Comparison of ENCODE assay signal across 9 cellular contexts in genomic region chr1:225654277-225654597, GRCh38. TPM values are rescaled to one million over a fixed set of nuclear protein-coding genes. Genes with fewer than 3 reads are reported as not detected.
DNase-seq lines count a peak whose midpoint lies in the region; TF ChIP-seq lines count a peak whose summit lies in the region.
"Had no signal": no experiment of that assay in that cellular context is flagged by ENCODE, and none has a peak within 500 bp of the region (broad histone marks: within the 10 kb centered on the region; RNA-seq: fewer than 3 reads in every experiment).

No MANE protein-coding gene starts in this region.

- H3K36me3 ChIP-seq in BJ (ENCODE audit: control insufficient read depth, insufficient read depth, low read length) = no peaks in the 10 kb centered on the region

- TF ChIP-seq CTCF in BJ (IDR thresholded peaks at IDR 0.05; ENCODE audit: insufficient read depth, low read depth, low read length) (no peak), coronary artery (IDR thresholded peaks at IDR 0.05) (no peak), nephron (IDR thresholded peaks at IDR 0.05; ENCODE audit: unreplicated experiment in 3 of 3) (no peak)

- CTCF ChIA-PET in BJ (lab: Yijun Ruan, JAX) (interaction anchor here (1.2 to 1.6 kb wide), 3 partner anchors 11 to 120 kb away, joined by 3 to 4 read pairs (median 3); no protein-coding TSS in a partner anchor), HEK293T (lab: Yijun Ruan, JAX) (interaction anchor here (0.8 to 2.0 kb wide), 5 partner anchors 11 to 123 kb away, joined by 3 to 18 read pairs (median 8); partner anchors contain the start of gene SRP9)

- POLR2A ChIA-PET in BJ (lab: Charles Lee) (no interaction called here), HEK293T (lab: Yijun Ruan, JAX) (interaction anchor here (0.9 to 1.7 kb wide), 17 partner anchors 30 to 173 kb away, joined by 3 to 19 read pairs (median 5); partner anchors contain the start of gene SRP9)

- H3K27me3 Mint-ChIP-seq in nephron (ENCODE audit: low read depth) = no peaks in the 10 kb centered on the region

- peak overlapping the region; percentile 79 to 90 (median 89) for H3K27ac Mint-ChIP-seq in nephron

- H3K4me1 Mint-ChIP-seq in nephron = peaks cover 49% of the 10 kb centered on the region

- H3K9me3 Mint-ChIP-seq in nephron = no peaks in the 10 kb centered on the region

- H3K27me3 ChIP-seq in BJ (ENCODE audit: control insufficient read depth, insufficient read depth, low read length) = no peaks in the 10 kb centered on the region

- H3K36me3 Mint-ChIP-seq in nephron (ENCODE audit: low read depth) = no peaks in the 10 kb centered on the region

- H3K4me3 ChIP-seq in BJ (ENCODE audit: low read depth, low read length) = peak overlapping the region; percentile 79
- H3K4me3 ChIP-seq in coronary artery = peak overlapping the region; percentile 95

- H3K4me3 Mint-ChIP-seq in nephron = peak overlapping the region; percentile 86 to 90 (median 89)

- peak overlapping the region; percentile 95 to 100 for H3K27ac ChIP-seq in coronary artery

- DNase-seq in BJ (ENCODE audit: low read depth) (no peak), LHCN-M2 (ENCODE audit: low read depth) (peak; percentile 14), coronary artery (ENCODE audit: low spot score) (no peak), globus pallidus (ENCODE audit: low spot score) (no peak), NCI-H2107 (lab: John Stamatoyannopoulos, UW) (no peak), GM03348 (ENCODE audit: low spot score) (no peak), HEK293T (ENCODE audit: extremely low spot score) (no peak)
- DNase-seq: NCI-H1436 treated with DMSO at 0.1 percent for 48 hours had no signal

TF ChIP-seq in HEK293T, 16 proteins besides CTCF, POLR2A, EP300 and RAD21:
- TF ChIP-seq FOXA1 (IDR thresholded peaks at IDR 0.05) (no peak), FOXM1 (IDR thresholded peaks at IDR 0.05; ENCODE audit: borderline replicate concordance) (no peak), PKNOX1 (IDR thresholded peaks at IDR 0.05) (no peak), L3MBTL2 (conservative IDR thresholded peaks at IDR 0.05) (no peak), ZNF384 (IDR thresholded peaks at IDR 0.05) (no peak), TARDBP (IDR thresholded peaks at IDR 0.05) (no peak), ARNT (IDR thresholded peaks at IDR 0.05) (no peak), ELF4 (IDR thresholded peaks at IDR 0.05) (no peak), CTBP1 (IDR thresholded peaks at IDR 0.05; ENCODE audit: borderline replicate concordance) (no peak), FOXK2 (IDR thresholded peaks at IDR 0.05) (no peak), SP1 (IDR thresholded peaks at IDR 0.05) (no peak), SUZ12 (IDR thresholded peaks at IDR 0.05) (no peak), HDGF (IDR thresholded peaks at IDR 0.05; ENCODE audit: borderline replicate concordance) (no peak), NFRKB (IDR thresholded peaks at IDR 0.05) (no peak), BHLHE40 (IDR thresholded peaks at IDR 0.05; ENCODE audit: borderline replicate concordance) (no peak), LEF1 (IDR thresholded peaks at IDR 0.05; ENCODE audit: borderline replicate concordance) (no peak)
TF ChIP-seq in HEK293T: peak in this region for 0.

RNA-seq across cellular contexts. Expression of gene ENAH, which starts 1.3 kb away (rescaled TPM):
- 40.9 and 68.7 TPM in 2 replicates for polyA plus RNA-seq in BJ (2011; rRNA removed)
- 42.0 and 49.4 TPM in 2 replicates for polyA minus RNA-seq in BJ (2011; rRNA and poly(A)+ RNA removed)
- total RNA-seq in LHCN-M2 (2014; rRNA removed) = 82.4 and 91.8 TPM in 2 replicates
- 58.3 TPM for polyA plus RNA-seq in LHCN-M2 (2012)
